ENCODE assay signal across 1 cellular context in genomic region chr7:128923411-128923800, GRCh38.
TF ChIP-seq lines count a peak whose summit lies in the region.

No MANE protein-coding gene starts in this region.

TF ChIP-seq in SK-N-SH, 30 proteins besides CTCF, POLR2A, EP300 and RAD21 (continued from another document):
- TF ChIP-seq REST (IDR thresholded peaks at IDR 0.05; ENCODE audit: low read depth, low read length) = peak; percentile 81
